8 cellular contexts compared by ENCODE assay signal in the genomic region with DNA sequence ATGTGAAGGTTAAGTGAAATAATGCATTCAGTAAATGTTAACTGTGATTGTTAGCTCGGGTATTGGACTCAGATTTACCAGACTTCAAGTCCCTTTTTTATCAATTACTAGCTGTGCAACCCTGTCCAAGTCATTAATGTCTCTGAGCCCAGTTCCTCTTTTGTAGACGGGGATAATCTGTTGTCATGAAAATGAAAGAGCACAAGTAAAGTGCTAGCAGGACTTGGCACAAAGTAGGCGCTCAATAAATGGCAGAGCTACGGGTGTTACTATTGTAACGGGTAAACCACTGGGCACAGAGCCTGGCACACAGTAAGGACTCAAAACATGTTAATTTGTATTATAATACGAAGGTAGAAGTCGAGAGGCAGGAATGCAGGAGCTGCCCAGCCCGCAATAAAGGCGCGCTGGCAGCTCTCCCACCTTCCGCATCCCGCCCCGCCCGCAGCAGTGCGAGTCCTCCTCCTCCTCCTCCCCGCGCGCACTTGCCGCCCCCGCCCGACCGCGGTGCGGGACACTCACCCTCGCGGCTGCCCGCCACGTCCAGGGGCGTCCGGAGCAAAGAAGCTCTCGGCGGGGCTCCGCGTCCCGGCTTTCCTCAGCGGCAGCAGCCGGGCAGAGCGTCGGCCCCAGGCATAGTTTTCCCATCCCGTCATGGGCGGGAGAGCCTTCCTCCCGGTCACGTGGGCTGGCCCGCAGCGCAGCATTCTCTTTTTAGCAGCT. TPM values are rescaled to one million over a fixed set of nuclear protein-coding genes. Genes with fewer than 3 reads are reported as not detected.
DNase-seq lines count a peak whose midpoint lies in the region; ATAC-seq and TF ChIP-seq lines count a peak whose summit lies in the region.

A gene with protein sequence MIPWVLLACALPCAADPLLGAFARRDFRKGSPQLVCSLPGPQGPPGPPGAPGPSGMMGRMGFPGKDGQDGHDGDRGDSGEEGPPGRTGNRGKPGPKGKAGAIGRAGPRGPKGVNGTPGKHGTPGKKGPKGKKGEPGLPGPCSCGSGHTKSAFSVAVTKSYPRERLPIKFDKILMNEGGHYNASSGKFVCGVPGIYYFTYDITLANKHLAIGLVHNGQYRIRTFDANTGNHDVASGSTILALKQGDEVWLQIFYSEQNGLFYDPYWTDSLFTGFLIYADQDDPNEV (minus strand): TSS at position 637 of the 723 bp plus-strand sequence. CDS start 15,615 bp downstream, outside the sequence.

- peaks cover 5% of the 10 kb centered on the region for H3K4me1 ChIP-seq in CD4-positive, CD25-positive, alpha-beta regulatory T cell (ENCODE audit: control insufficient read depth, insufficient read depth, low read length, poor library complexity, severe bottlenecking)

- no peak for DNase-seq in CD4-positive, CD25-positive, alpha-beta regulatory T cell
- DNase-seq in H4 (ENCODE audit: low spot score) (peak; percentile 35), lung microvascular endothelial cell (ENCODE audit: low read depth in 2 of 2) (peak; percentile 45 to 66), stromal cell of bone marrow (ENCODE audit: low read depth) (peak; percentile 47)
- no peak for DNase-seq in effector memory CD8-positive, alpha-beta T cell

- no peak within 1 kb of the TSS for H3K27ac Mint-ChIP-seq in CD4-positive, CD25-positive, alpha-beta regulatory T cell
- H3K27ac Mint-ChIP-seq in effector memory CD8-positive, alpha-beta T cell, result no peak within 1 kb of the TSS

- no peak within 1 kb of the TSS for H3K27ac ChIP-seq in CD4-positive, CD25-positive, alpha-beta regulatory T cell (ENCODE audit: insufficient read depth, low read length, poor library complexity, severe bottlenecking)

- peak within 1 kb of the TSS in 3 of 4 donors; percentile 1 to 67 (median 39) for H3K4me3 Mint-ChIP-seq in CD4-positive, CD25-positive, alpha-beta regulatory T cell
- H3K4me3 Mint-ChIP-seq in effector memory CD8-positive, alpha-beta T cell, result peak within 1 kb of the TSS; percentile 16 to 45

- H3K36me3 ChIP-seq in CD4-positive, CD25-positive, alpha-beta regulatory T cell (ENCODE audit: control insufficient read depth, insufficient read depth, low read length), result no peaks in the 10 kb centered on the region

- no peaks in the 10 kb centered on the region for H3K36me3 Mint-ChIP-seq in CD4-positive, CD25-positive, alpha-beta regulatory T cell
- H3K36me3 Mint-ChIP-seq in effector memory CD8-positive, alpha-beta T cell (ENCODE audit: insufficient read depth), result no peaks in the 10 kb centered on the region

- ATAC-seq in CD4-positive, CD25-positive, alpha-beta regulatory T cell (ENCODE audit: low read depth in 2 of 2), result no peak
- peak; percentile 92 for ATAC-seq in SK-N-SH treated with all-trans-retinoic acid at 6 μM for 48 hours
- peak; percentile 19 for ATAC-seq in effector memory CD8-positive, alpha-beta T cell (replicated peaks)
- ATAC-seq in HG03095 (IDR thresholded peaks at IDR 0.05; ENCODE audit: unreplicated experiment), result no peak
- ATAC-seq in GM21423 (IDR thresholded peaks at IDR 0.05; ENCODE audit: unreplicated experiment), result no peak

- H3K4me1 Mint-ChIP-seq in CD4-positive, CD25-positive, alpha-beta regulatory T cell, result peaks cover 0 to 17% (median 3%) of the 10 kb centered on the region in 4 donors
- peaks cover 5 to 14% of the 10 kb centered on the region in 2 donors for H3K4me1 Mint-ChIP-seq in effector memory CD8-positive, alpha-beta T cell (ENCODE audit: low read depth in 2 of 2)

- no peaks in the 10 kb centered on the region for H3K9me3 Mint-ChIP-seq in CD4-positive, CD25-positive, alpha-beta regulatory T cell
- H3K9me3 Mint-ChIP-seq in effector memory CD8-positive, alpha-beta T cell, result no peaks in the 10 kb centered on the region

- H3K27me3 Mint-ChIP-seq in CD4-positive, CD25-positive, alpha-beta regulatory T cell, result peaks cover 54% of the 10 kb centered on the region
- peaks cover 78 to 98% of the 10 kb centered on the region in 2 donors for H3K27me3 Mint-ChIP-seq in effector memory CD8-positive, alpha-beta T cell

- H3K4me3 ChIP-seq in CD4-positive, CD25-positive, alpha-beta regulatory T cell (ENCODE audit: low read depth, low read length), result no peak within 1 kb of the TSS

- H3K9me3 ChIP-seq in CD4-positive, CD25-positive, alpha-beta regulatory T cell (ENCODE audit: control insufficient read depth in 2 of 2, low read length in 2 of 2), result no peaks in the 10 kb centered on the region

- H3K27me3 ChIP-seq in CD4-positive, CD25-positive, alpha-beta regulatory T cell (ENCODE audit: control insufficient read depth, insufficient read depth, low read length), result peaks cover 50% of the 10 kb centered on the region

TF ChIP-seq in SK-N-SH treated with all-trans-retinoic acid at 6 μM for 48 hours, 23 proteins besides CTCF, POLR2A, EP300 and RAD21:
- TF ChIP-seq ZNF565 (CRISPR knock-in tag; conservative IDR thresholded peaks at IDR 0.05; ENCODE audit: low read depth) (no peak), BACH2 (CRISPR knock-in tag; IDR thresholded peaks at IDR 0.05; ENCODE audit: borderline replicate concordance) (no peak), OSR1 (CRISPR knock-in tag; IDR thresholded peaks at IDR 0.05) (no peak), ISL1 (CRISPR knock-in tag; IDR thresholded peaks at IDR 0.05) (no peak), RARB (CRISPR knock-in tag; IDR thresholded peaks at IDR 0.05) (no peak)
- TF ChIP-seq, protein P1, sequence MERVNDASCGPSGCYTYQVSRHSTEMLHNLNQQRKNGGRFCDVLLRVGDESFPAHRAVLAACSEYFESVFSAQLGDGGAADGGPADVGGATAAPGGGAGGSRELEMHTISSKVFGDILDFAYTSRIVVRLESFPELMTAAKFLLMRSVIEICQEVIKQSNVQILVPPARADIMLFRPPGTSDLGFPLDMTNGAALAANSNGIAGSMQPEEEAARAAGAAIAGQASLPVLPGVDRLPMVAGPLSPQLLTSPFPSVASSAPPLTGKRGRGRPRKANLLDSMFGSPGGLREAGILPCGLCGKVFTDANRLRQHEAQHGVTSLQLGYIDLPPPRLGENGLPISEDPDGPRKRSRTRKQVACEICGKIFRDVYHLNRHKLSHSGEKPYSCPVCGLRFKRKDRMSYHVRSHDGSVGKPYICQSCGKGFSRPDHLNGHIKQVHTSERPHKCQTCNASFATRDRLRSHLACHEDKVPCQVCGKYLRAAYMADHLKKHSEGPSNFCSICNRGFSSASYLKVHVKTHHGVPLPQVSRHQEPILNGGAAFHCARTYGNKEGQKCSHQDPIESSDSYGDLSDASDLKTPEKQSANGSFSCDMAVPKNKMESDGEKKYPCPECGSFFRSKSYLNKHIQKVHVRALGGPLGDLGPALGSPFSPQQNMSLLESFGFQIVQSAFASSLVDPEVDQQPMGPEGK (CRISPR knock-in tag; IDR thresholded peaks at IDR 0.05; ENCODE audit: borderline replicate concordance), result no peak
- TF ChIP-seq, protein P2, sequence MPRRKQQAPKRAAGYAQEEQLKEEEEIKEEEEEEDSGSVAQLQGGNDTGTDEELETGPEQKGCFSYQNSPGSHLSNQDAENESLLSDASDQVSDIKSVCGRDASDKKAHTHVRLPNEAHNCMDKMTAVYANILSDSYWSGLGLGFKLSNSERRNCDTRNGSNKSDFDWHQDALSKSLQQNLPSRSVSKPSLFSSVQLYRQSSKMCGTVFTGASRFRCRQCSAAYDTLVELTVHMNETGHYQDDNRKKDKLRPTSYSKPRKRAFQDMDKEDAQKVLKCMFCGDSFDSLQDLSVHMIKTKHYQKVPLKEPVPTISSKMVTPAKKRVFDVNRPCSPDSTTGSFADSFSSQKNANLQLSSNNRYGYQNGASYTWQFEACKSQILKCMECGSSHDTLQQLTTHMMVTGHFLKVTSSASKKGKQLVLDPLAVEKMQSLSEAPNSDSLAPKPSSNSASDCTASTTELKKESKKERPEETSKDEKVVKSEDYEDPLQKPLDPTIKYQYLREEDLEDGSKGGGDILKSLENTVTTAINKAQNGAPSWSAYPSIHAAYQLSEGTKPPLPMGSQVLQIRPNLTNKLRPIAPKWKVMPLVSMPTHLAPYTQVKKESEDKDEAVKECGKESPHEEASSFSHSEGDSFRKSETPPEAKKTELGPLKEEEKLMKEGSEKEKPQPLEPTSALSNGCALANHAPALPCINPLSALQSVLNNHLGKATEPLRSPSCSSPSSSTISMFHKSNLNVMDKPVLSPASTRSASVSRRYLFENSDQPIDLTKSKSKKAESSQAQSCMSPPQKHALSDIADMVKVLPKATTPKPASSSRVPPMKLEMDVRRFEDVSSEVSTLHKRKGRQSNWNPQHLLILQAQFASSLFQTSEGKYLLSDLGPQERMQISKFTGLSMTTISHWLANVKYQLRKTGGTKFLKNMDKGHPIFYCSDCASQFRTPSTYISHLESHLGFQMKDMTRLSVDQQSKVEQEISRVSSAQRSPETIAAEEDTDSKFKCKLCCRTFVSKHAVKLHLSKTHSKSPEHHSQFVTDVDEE (CRISPR knock-in tag; IDR thresholded peaks at IDR 0.05), result no peak

RNA-seq across cellular contexts. Expression of the gene that starts here (rescaled TPM):
- total RNA-seq in CD4-positive, CD25-positive, alpha-beta regulatory T cell, result not detected
- not detected for polyA plus RNA-seq in CD4-positive, CD25-positive, alpha-beta regulatory T cell
- 2.2 and 2.6 TPM in 2 replicates for total RNA-seq in H4 (2014; rRNA removed; shearing (Covaris generic))
- total RNA-seq in lung microvascular endothelial cell, result under 0.01 and 0.20 TPM in 2 replicates

Comparison
In these comparisons a context has a peak if more than half of its experiments do, and no peak if none do; other contexts are left out.
1. Peak in DNase-seq in lung microvascular endothelial cell; RNA of the gene not detected or under 1 TPM.
2. ATAC-seq: peak in SK-N-SH treated with all-trans-retinoic acid at 6 μM for 48 hours (single experiment) and effector memory CD8-positive, alpha-beta T cell (single experiment); none in CD4-positive, CD25-positive, alpha-beta regulatory T cell (0 of 2), HG03095 (single experiment) and GM21423 (single experiment).
3. DNase-seq: peak in H4 (single experiment) and stromal cell of bone marrow (single experiment); none in CD4-positive, CD25-positive, alpha-beta regulatory T cell (0 of 3) and effector memory CD8-positive, alpha-beta T cell (0 of 3).